In genomic region chr2:239467956-239468490, GRCh38 we compare ENCODE assay signal across 18 cellular contexts.
"Had no signal": no experiment of that assay in that cellular context is flagged by ENCODE, and none has a peak within 500 bp of the region (broad histone marks: within the 10 kb centered on the region; RNA-seq: fewer than 3 reads in every experiment).

No MANE protein-coding gene starts in this region.

- DNase-seq: activated B cell treated with CpG ODN at 0.5 μM for 24 hours; activated CD4-positive, alpha-beta memory T cell treated with anti-CD3 and anti-CD28 coated beads for 36 hours; activated CD4-positive, alpha-beta T cell treated with anti-CD3 and anti-CD28 coated beads for 4 hours; activated naive CD4-positive, alpha-beta T cell treated with anti-CD3 and anti-CD28 coated beads, Interleukin-2, amount 50 U/mL, for 16 hours; activated T-cell treated with anti-CD3 and anti-CD28 coated beads, Interleukin-2, amount 50 U/mL, for 4 hours; brain microvascular endothelial cell; colonic mucosa; effector CD4-positive, alpha-beta T cell; kidney glomerular epithelial cell; naive thymus-derived CD4-positive, alpha-beta T cell; retina; stimulated activated CD4-positive, alpha-beta T cell treated with anti-CD3 and anti-CD28 coated beads, Interleukin-2, amount 100 ng/mL, for 24 hours had no signal

- H3K4me3 ChIP-seq: colonic mucosa, gastroesophageal sphincter, heart left ventricle, upper lobe of left lung had no signal

- H3K4me1 ChIP-seq: colonic mucosa had no signal

- ATAC-seq: activated T-cell treated with anti-CD3 and anti-CD28 coated beads, Interleukin-2, amount 50 U/mL, for 4 hours; esophagus mucosa; gastroesophageal sphincter; heart left ventricle; naive thymus-derived CD4-positive, alpha-beta T cell; SK-N-SH treated with all-trans-retinoic acid at 6 μM for 48 hours; T-cell had no signal

- H3K9me3 ChIP-seq: colonic mucosa, gastroesophageal sphincter, heart left ventricle, upper lobe of left lung had no signal

- H3K36me3 ChIP-seq: brain microvascular endothelial cell, colonic mucosa, gastroesophageal sphincter, heart left ventricle, upper lobe of left lung had no signal

- H3K27me3 ChIP-seq: brain microvascular endothelial cell, colonic mucosa, gastroesophageal sphincter, heart left ventricle, upper lobe of left lung had no signal

- H3K27ac ChIP-seq: brain microvascular endothelial cell, colonic mucosa, gastroesophageal sphincter, heart left ventricle, upper lobe of left lung had no signal
